In genomic region chr1:231629132-231629531, GRCh38 we compare ENCODE assay signal across 9 cellular contexts. TPM values are rescaled to one million over a fixed set of nuclear protein-coding genes. Genes with fewer than 3 reads are reported as not detected.
A peak's percentile ranks its signal among the peaks of the same experiment; 100 is the strongest.
DNase-seq lines count a peak whose midpoint lies in the region; ATAC-seq, FAIRE-seq and TF ChIP-seq lines count a peak whose summit lies in the region.
"Had no signal": no experiment of that assay in that cellular context is flagged by ENCODE, and none has a peak within 500 bp of the region (broad histone marks: within the 10 kb centered on the region; RNA-seq: fewer than 3 reads in every experiment).

No MANE protein-coding gene starts in this region.

- peak; percentile 23 for FAIRE-seq in endometrium (lab: Jason Lieb, UNC)
- FAIRE-seq: H1 had no signal

- peak overlapping the region in 3 of 4 donors; percentile 58 to 82 (median 78) for H3K27ac ChIP-seq in sigmoid colon

- intact Hi-C loops in sigmoid colon (cut with DNase I), result no loop called here

- peaks cover 0 to 7% (median 3%) of the 10 kb centered on the region in 3 donors for H3K27me3 ChIP-seq in sigmoid colon

- no peaks in the 10 kb centered on the region for H3K9me3 ChIP-seq in sigmoid colon

- in situ Hi-C loops in GM13977 (cut with MboI; ENCODE audit: low pct_unique_long_range_greater_than_20kb, low sequenced_read_pairs, unreplicated experiment), result no loop called here

- TF ChIP-seq POLR2A in sigmoid colon (IDR thresholded peaks at IDR 0.05), result no peak

- WGBS in sigmoid colon, 2 donors, result 32 to 60% methylated on average over 6 of the region's 6 CpGs

- no peaks in the 10 kb centered on the region for H3K36me3 ChIP-seq in sigmoid colon

- TF ChIP-seq EP300 in sigmoid colon (IDR thresholded peaks at IDR 0.05), result no peak

- TF ChIP-seq CTCF in sigmoid colon (IDR thresholded peaks at IDR 0.05), result no peak
- no peak for TF ChIP-seq CTCF in GM13977 (IDR thresholded peaks at IDR 0.05; ENCODE audit: extremely low read depth, insufficient read depth, missing control alignments)

- H3K4me1 ChIP-seq in sigmoid colon, result peaks cover 0 to 40% (median 23%) of the 10 kb centered on the region in 4 donors

- peak; percentile 66 for DNase-seq in OCI-M1 (lab: John Stamatoyannopoulos, UW)
- DNase-seq in sigmoid colon, result peak; percentile 70
- no peak for DNase-seq in COLO829 (ENCODE audit: low spot score)
- DNase-seq in GM13977 (ENCODE audit: low spot score), result no peak
- DNase-seq in EL, result no peak

- ATAC-seq in GM19395 (IDR thresholded peaks at IDR 0.05; ENCODE audit: unreplicated experiment) (peak; percentile 37), HG02763 (IDR thresholded peaks at IDR 0.05; ENCODE audit: unreplicated experiment) (no peak)

- no peak overlapping the region for H3K4me3 ChIP-seq in sigmoid colon

RNA-seq across cellular contexts. Expression of gene DISC1, which starts 2.5 kb away (rescaled TPM):
- 10 to 100 TPM in 1 of 4 donors, 1 to 10 TPM in 3; 5.8 to 14.1 (median 8.1) TPM for total RNA-seq in sigmoid colon
- polyA plus RNA-seq in sigmoid colon, result 1 to 10 TPM; 1.2 to 2.7 (median 2.1) TPM

Comparison
In these comparisons a context has a peak if more than half of its experiments do, and no peak if none do; other contexts are left out.
1. DNase-seq: peak in OCI-M1 (single experiment) and sigmoid colon (single experiment); none in COLO829 (single experiment), GM13977 (single experiment) and EL (single experiment).